In the genomic region with DNA sequence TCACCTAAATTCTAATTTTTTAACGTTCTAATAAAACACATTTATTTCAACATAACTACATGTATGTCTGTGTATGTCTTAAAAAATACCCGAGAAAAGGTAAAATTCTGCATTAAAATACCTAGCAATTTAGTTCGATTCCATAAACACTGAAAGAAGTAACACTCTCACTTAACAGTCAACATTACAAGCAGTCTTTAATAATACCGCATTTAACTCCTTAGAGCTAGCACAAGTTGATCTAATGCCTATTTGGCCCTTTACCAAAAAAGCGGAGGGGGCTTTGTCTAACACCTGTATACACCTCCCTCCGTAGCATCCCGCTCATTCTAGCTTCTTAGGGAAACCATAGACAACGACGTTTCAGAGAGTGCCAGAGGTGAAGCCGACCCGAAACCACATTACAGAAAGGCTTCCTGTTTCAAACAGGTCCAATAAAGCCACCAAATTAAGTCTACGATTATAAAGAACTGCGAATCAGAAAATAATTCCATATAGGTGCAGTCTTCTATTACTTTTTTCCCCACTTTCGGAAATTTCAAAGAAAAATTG, we compare ENCODE assay signal across 8 cellular contexts. TPM values are rescaled to one million over a fixed set of nuclear protein-coding genes. Genes with fewer than 3 reads are reported as not detected.
A peak's percentile ranks its signal among the peaks of the same experiment; 100 is the strongest.
DNase-seq lines count a peak whose midpoint lies in the region; ATAC-seq, FAIRE-seq and TF ChIP-seq lines count a peak whose summit lies in the region.

No MANE protein-coding gene starts in this region.

- H3K4me3 ChIP-seq in A549 (peak overlapping the region; percentile 85), GM23338 (peak overlapping the region; percentile 58), foreskin fibroblast (ENCODE audit: low read depth in 1 of 2, low read length in 2 of 2) (peak overlapping the region; percentile 89 to 92)

- TF ChIP-seq CTCF in A549 (IDR thresholded peaks at IDR 0.05) (no peak), GM23338 (conservative IDR thresholded peaks at IDR 0.05; ENCODE audit: low read depth in 2 of 2) (no peak), foreskin fibroblast (IDR thresholded peaks at IDR 0.05; ENCODE audit: low read depth, low read length) (no peak), progenitor cell of endocrine pancreas (IDR thresholded peaks at IDR 0.05; ENCODE audit: unreplicated experiment) (no peak)

- WGBS in A549 (ENCODE audit: missing lambda C conversion rate) = 8% methylated on average over 14 of the region's 14 CpGs

- H4K20me1 ChIP-seq in GM23338 (replicated peaks; ENCODE audit: insufficient read depth) = no peaks in the 10 kb centered on the region

- no peak for TF ChIP-seq POLR2A in A549 (IDR thresholded peaks at IDR 0.05; ENCODE audit: low read length)

- H3K4me2 ChIP-seq in A549 = peak overlapping the region; percentile 97
- peak overlapping the region; percentile 81 for H3K4me2 ChIP-seq in GM23338

- no peaks in the 10 kb centered on the region for H3K27me3 ChIP-seq in GM23338 (ENCODE audit: insufficient read depth)

- H3K4me3 Mint-ChIP-seq in GM23338 = peak overlapping the region; percentile 92
- peak overlapping the region; percentile 93 for H3K4me3 Mint-ChIP-seq in progenitor cell of endocrine pancreas (ENCODE audit: low read depth)

- H3K9me2 ChIP-seq in GM23338 (ENCODE audit: insufficient read depth) = no peaks in the 10 kb centered on the region

- no peak for TF ChIP-seq RAD21 in A549 (conservative IDR thresholded peaks at IDR 0.05 in 1 of 2, IDR thresholded peaks at IDR 0.05 in 1 of 2)

- peak overlapping the region; percentile 95 for H3K27ac Mint-ChIP-seq in GM23338
- H3K27ac Mint-ChIP-seq in progenitor cell of endocrine pancreas = peak overlapping the region; percentile 99

- H3K36me3 Mint-ChIP-seq in GM23338 (ENCODE audit: low read depth) = no peaks in the 10 kb centered on the region
- no peaks in the 10 kb centered on the region for H3K36me3 Mint-ChIP-seq in progenitor cell of endocrine pancreas (ENCODE audit: insufficient read depth)

- ATAC-seq in A549 = peak in 1 of 2 experiments; percentile 10; a peak in 1 of 6 replicates
- ATAC-seq in GM23338 = peak; percentile 14
- ATAC-seq in HG03135 (IDR thresholded peaks at IDR 0.05; ENCODE audit: unreplicated experiment) = no peak
- ATAC-seq in GM18517 (IDR thresholded peaks at IDR 0.05; ENCODE audit: unreplicated experiment) = no peak
- no peak for ATAC-seq in GM21576 (IDR thresholded peaks at IDR 0.05; ENCODE audit: unreplicated experiment)

- H3K36me3 ChIP-seq in GM23338 (ENCODE audit: insufficient read depth) = no peaks in the 10 kb centered on the region

- H3K27me3 Mint-ChIP-seq in GM23338 (ENCODE audit: insufficient read depth, low read depth, poor library complexity) (peaks cover 19% of the 10 kb centered on the region), progenitor cell of endocrine pancreas (peaks cover 23% of the 10 kb centered on the region)

- H3K4me1 Mint-ChIP-seq in GM23338 (peaks cover 21% of the 10 kb centered on the region), progenitor cell of endocrine pancreas (ENCODE audit: low read depth) (peaks cover 16% of the 10 kb centered on the region)

- POLR2A ChIA-PET in A549 (lab: Yijun Ruan, JAX) = interaction anchor here (1.1 kb wide), 1 partner anchor 654 kb away, joined by 3 read pairs; a partner anchor contains a TSS

- H2AFZ ChIP-seq in GM23338 = no peak overlapping the region

- TF ChIP-seq EP300 in A549 (IDR thresholded peaks at IDR 0.05) = no peak

- CTCF ChIA-PET in A549 (lab: Yijun Ruan, JAX) = interaction anchor here (1.3 kb wide), 1 partner anchor 54 kb away, joined by 3 read pairs; no protein-coding TSS in a partner anchor

- FAIRE-seq in A549 (lab: Jason Lieb, UNC) = no peak

- peaks cover 56% of the 10 kb centered on the region for H3K79me2 ChIP-seq in GM23338 (replicated peaks; ENCODE audit: insufficient read depth)

- no peaks in the 10 kb centered on the region for H3K9me3 ChIP-seq in A549

- H3K9me3 Mint-ChIP-seq in GM23338 (no peaks in the 10 kb centered on the region), progenitor cell of endocrine pancreas (ENCODE audit: low read depth) (no peaks in the 10 kb centered on the region)

- peak overlapping the region; percentile 97 for H3K27ac ChIP-seq in A549
- H3K27ac ChIP-seq in GM23338 (ENCODE audit: low read depth) = peak overlapping the region; percentile 95

- H3F3A ChIP-seq in GM23338 (replicated peaks; ENCODE audit: low read depth) = no peaks in the 10 kb centered on the region

- DNase-seq in A549 (ENCODE audit: low read depth in 1 of 2, low spot score in 1 of 2) (no peak), GM23338 (ENCODE audit: low spot score) (peak; percentile 36), foreskin fibroblast (no peak), progenitor cell of endocrine pancreas (ENCODE audit: low spot score, unreplicated experiment) (no peak)
- peak; percentile 3 for DNase-seq in activated CD4-positive, alpha-beta T cell treated with anti-CD3 and anti-CD28 coated beads, Interleukin-2, amount 50 U/mL, for 1 hour

- peaks cover 20% of the 10 kb centered on the region for H3K4me1 ChIP-seq in A549
- H3K4me1 ChIP-seq in GM23338 (ENCODE audit: insufficient read depth) = peaks cover 35% of the 10 kb centered on the region

TF ChIP-seq in A549, 52 proteins besides CTCF, POLR2A, EP300 and RAD21:
- TF ChIP-seq EHF (CRISPR knock-in tag; IDR thresholded peaks at IDR 0.05) (no peak), RFX5 (IDR thresholded peaks at IDR 0.05) (no peak), JUNB (IDR thresholded peaks at IDR 0.05) (no peak)
- TF ChIP-seq, protein P1, sequence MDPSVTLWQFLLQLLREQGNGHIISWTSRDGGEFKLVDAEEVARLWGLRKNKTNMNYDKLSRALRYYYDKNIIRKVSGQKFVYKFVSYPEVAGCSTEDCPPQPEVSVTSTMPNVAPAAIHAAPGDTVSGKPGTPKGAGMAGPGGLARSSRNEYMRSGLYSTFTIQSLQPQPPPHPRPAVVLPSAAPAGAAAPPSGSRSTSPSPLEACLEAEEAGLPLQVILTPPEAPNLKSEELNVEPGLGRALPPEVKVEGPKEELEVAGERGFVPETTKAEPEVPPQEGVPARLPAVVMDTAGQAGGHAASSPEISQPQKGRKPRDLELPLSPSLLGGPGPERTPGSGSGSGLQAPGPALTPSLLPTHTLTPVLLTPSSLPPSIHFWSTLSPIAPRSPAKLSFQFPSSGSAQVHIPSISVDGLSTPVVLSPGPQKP (IDR thresholded peaks at IDR 0.05; ENCODE audit: low read depth, low read length) = no peak
TF ChIP-seq in A549: peak in this region for 0.

TF ChIP-seq in GM23338, 12 proteins besides CTCF, POLR2A, EP300 and RAD21 (continues in another document):
- no peak for TF ChIP-seq STAT1 (IDR thresholded peaks at IDR 0.05; ENCODE audit: unreplicated experiment)
- TF ChIP-seq, protein P2, sequence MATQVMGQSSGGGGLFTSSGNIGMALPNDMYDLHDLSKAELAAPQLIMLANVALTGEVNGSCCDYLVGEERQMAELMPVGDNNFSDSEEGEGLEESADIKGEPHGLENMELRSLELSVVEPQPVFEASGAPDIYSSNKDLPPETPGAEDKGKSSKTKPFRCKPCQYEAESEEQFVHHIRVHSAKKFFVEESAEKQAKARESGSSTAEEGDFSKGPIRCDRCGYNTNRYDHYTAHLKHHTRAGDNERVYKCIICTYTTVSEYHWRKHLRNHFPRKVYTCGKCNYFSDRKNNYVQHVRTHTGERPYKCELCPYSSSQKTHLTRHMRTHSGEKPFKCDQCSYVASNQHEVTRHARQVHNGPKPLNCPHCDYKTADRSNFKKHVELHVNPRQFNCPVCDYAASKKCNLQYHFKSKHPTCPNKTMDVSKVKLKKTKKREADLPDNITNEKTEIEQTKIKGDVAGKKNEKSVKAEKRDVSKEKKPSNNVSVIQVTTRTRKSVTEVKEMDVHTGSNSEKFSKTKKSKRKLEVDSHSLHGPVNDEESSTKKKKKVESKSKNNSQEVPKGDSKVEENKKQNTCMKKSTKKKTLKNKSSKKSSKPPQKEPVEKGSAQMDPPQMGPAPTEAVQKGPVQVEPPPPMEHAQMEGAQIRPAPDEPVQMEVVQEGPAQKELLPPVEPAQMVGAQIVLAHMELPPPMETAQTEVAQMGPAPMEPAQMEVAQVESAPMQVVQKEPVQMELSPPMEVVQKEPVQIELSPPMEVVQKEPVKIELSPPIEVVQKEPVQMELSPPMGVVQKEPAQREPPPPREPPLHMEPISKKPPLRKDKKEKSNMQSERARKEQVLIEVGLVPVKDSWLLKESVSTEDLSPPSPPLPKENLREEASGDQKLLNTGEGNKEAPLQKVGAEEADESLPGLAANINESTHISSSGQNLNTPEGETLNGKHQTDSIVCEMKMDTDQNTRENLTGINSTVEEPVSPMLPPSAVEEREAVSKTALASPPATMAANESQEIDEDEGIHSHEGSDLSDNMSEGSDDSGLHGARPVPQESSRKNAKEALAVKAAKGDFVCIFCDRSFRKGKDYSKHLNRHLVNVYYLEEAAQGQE (IDR thresholded peaks at IDR 0.05; ENCODE audit: unreplicated experiment) = no peak

RNA-seq across cellular contexts. Expression of a gene that starts 1.2 kb away (rescaled TPM):
- polyA plus RNA-seq in A549 (2011; rRNA removed) = 36.8 and 37.0 TPM in 2 replicates
- polyA plus RNA-seq in A549 (2012; cell fraction: cytosol; rRNA removed) = 10.7 and 12.1 TPM in 2 replicates
- polyA plus RNA-seq in A549 (2012; cell fraction: nucleus; rRNA removed) = 8.8 and 9.9 TPM in 2 replicates
- polyA plus RNA-seq in A549 (2017; fragmentation: RNase III; extraction: RNeasy Plus Mini Kit Qiagen cat#74134 plus additional on column Dnase treatment) = 33.9 to 40.2 TPM (median 34.3 TPM) in 3 replicates
- 16.4 and 17.4 TPM in 2 replicates for polyA minus RNA-seq in A549 (2011; rRNA and poly(A)+ RNA removed)
- total RNA-seq in GM23338 (2014; rRNA removed; shearing (Covaris generic)) = 109 and 116 TPM in 2 replicates
- polyA plus RNA-seq in GM23338 (2016; fragmentation: Nextera tagmentation; extraction: Ambion mirVana) = 109 and 115 TPM in 2 replicates
- total RNA-seq in progenitor cell of endocrine pancreas = 73.4 and 76.5 TPM in 2 replicates

RNA-seq across cellular contexts. Expression of a gene that starts 47.3 kb away (rescaled TPM):
- polyA plus RNA-seq in A549 (2011; rRNA removed) (1.4 and 2.0 TPM in 2 replicates), A549 (2017; fragmentation: RNase III; extraction: RNeasy Plus Mini Kit Qiagen cat#74134 plus additional on column Dnase treatment) (1.0 to 1.7 TPM (median 1.3 TPM) in 3 replicates), GM23338 (2016; fragmentation: Nextera tagmentation; extraction: Ambion mirVana) (44.5 and 61.2 TPM in 2 replicates)
- 0.22 and 0.29 TPM in 2 replicates for polyA plus RNA-seq in A549 (2012; cell fraction: cytosol; rRNA removed)
- polyA plus RNA-seq in A549 (2012; cell fraction: nucleus; rRNA removed) = 0.08 TPM in 1 of 2 replicates, not detected in the other
- polyA minus RNA-seq in A549 (2011; rRNA and poly(A)+ RNA removed) = 0.50 and 0.68 TPM in 2 replicates
- 48.5 and 57.1 TPM in 2 replicates for total RNA-seq in GM23338 (2014; rRNA removed; shearing (Covaris generic))
- 5.8 and 6.5 TPM in 2 replicates for total RNA-seq in progenitor cell of endocrine pancreas

Comparison
In these comparisons a context has a peak if more than half of its experiments do, and no peak if none do; other contexts are left out.
1. DNase-seq: peak in GM23338 (single experiment) and activated CD4-positive, alpha-beta T cell treated with anti-CD3 and anti-CD28 coated beads, Interleukin-2, amount 50 U/mL, for 1 hour (single experiment); none in A549 (0 of 2), foreskin fibroblast (0 of 2) and progenitor cell of endocrine pancreas (single experiment).
2. Peak in every context shown above with its lines, with median percentiles within 50 percentile points of each other: H3K4me3 ChIP-seq.